ENCODE assay signal across 1 cellular context in the genomic region with DNA sequence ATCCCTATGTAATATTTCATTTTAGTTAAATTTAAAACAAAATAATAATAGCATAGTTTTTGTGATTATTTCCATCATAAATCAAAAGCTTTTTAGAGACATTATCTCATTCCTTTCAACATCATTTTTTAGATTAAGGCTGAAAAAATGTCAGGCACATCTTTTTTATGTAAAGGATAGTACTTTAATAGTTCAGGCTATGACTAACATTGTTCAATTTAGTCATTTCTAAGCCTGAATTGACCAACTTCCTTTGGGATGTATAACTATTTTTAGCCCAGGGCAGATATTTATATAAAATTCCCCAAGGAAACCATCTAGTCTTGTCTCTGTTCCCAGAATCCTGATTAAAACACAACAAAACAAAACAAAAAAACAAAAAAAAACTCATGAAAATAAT.
TF ChIP-seq lines count a peak whose summit lies in the region.

No MANE protein-coding gene starts in this region.

TF ChIP-seq in endothelial cell of umbilical vein, 7 proteins besides CTCF, POLR2A, EP300 and RAD21:
- TF ChIP-seq FOS (IDR thresholded peaks at IDR 0.05; ENCODE audit: borderline replicate concordance, insufficient read depth, low read length), result peak; percentile 11
- TF ChIP-seq POLR2AphosphoS5 (IDR thresholded peaks at IDR 0.05; ENCODE audit: insufficient read depth, low read depth, low read length), result no peak
